9 cellular contexts compared by ENCODE assay signal in the genomic region with DNA sequence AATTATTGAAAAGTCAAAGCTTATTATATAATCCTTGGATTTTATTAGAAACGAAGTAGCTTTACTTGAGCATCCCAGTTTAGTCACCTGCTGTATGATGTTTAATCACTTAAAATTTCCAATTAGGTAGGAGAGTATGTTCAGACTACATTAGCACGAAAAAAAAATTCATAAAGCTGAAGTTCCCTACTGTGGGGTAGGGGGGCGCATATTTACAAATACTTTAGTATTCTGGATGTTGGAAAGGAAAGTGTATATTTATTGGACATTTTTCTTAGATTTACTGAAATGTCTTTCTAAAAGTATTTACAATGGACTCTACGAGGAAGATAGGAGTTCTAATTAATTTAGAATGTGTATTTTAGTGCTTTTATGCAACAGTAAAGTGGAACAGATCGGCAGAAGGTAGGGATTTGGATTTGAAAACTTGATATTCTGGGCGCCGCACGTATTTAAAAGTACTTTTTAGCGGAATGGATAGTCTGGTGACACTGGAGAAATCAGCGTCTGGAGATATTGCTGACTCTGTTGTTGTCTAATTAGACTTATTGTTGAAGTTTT. TPM values are rescaled to one million over a fixed set of nuclear protein-coding genes. Genes with fewer than 3 reads are reported as not detected.
A peak's percentile ranks its signal among the peaks of the same experiment; 100 is the strongest.
DNase-seq lines count a peak whose midpoint lies in the region; ATAC-seq and TF ChIP-seq lines count a peak whose summit lies in the region.
"Had no signal": no experiment of that assay in that cellular context is flagged by ENCODE, and none has a peak within 500 bp of the region (broad histone marks: within the 10 kb centered on the region; RNA-seq: fewer than 3 reads in every experiment).

No MANE protein-coding gene starts in this region.

- no peaks in the 10 kb centered on the region for H3K27me3 ChIP-seq in BLaER1 treated with 17β-estradiol and CSF1 and Interleukin-3, amounts not matched to agents 10 nM and 100 nM
- H3K27me3 ChIP-seq in HAP-1 (ENCODE audit: low read depth) = no peaks in the 10 kb centered on the region; the same call in 1 of the 2 replicates
- no peaks in the 10 kb centered on the region for H3K27me3 ChIP-seq in iPS-15b (ENCODE audit: control insufficient read depth, insufficient read depth, low read length)
- no peaks in the 10 kb centered on the region for H3K27me3 ChIP-seq in upper lobe of left lung
- H3K27me3 ChIP-seq: SJSA1 had no signal

- in situ Hi-C loops in HAP-1 (cut with MboI; ENCODE audit: low sequenced_read_pairs) = no loop called here

- no peaks in the 10 kb centered on the region for H3K9me3 ChIP-seq in BLaER1 treated with 17β-estradiol and CSF1 and Interleukin-3, amounts not matched to agents 10 nM and 100 nM (replicated peaks in 1 of 11)
- H3K9me3 ChIP-seq in HAP-1 = no peaks in the 10 kb centered on the region
- H3K9me3 ChIP-seq in iPS-15b (ENCODE audit: control insufficient read depth, insufficient read depth, low read length) = no peaks in the 10 kb centered on the region
- no peaks in the 10 kb centered on the region for H3K9me3 ChIP-seq in upper lobe of left lung
- H3K9me3 ChIP-seq: SJSA1 had no signal

- H3K27ac ChIP-seq in BLaER1 treated with 17β-estradiol and CSF1 and Interleukin-3, amounts not matched to agents 10 nM and 100 nM = peak overlapping the region in 4 of 11 experiments; percentile 89 to 97 (median 95); a peak in 4 of 22 replicates
- no peak overlapping the region for H3K27ac ChIP-seq in upper lobe of left lung
- H3K27ac ChIP-seq: SJSA1 had no signal

- H3K9ac ChIP-seq in BLaER1 treated with 17β-estradiol and CSF1 and Interleukin-3, amounts not matched to agents 10 nM and 100 nM = peak overlapping the region; percentile 85 to 96 (median 90); a peak in 19 of 22 replicates
- peak overlapping the region; percentile 32 for H3K9ac ChIP-seq in iPS-15b (ENCODE audit: low read depth, low read length)

- H4K20me1 ChIP-seq in BLaER1 treated with 17β-estradiol and CSF1 and Interleukin-3, amounts not matched to agents 10 nM and 100 nM = peaks cover 9 to 63% (median 58%) of the 10 kb centered on the region in 11 experiments; a peak in 18 of 22 replicates

- no peaks in the 10 kb centered on the region for H3K36me3 ChIP-seq in BLaER1 treated with 17β-estradiol and CSF1 and Interleukin-3, amounts not matched to agents 10 nM and 100 nM
- no peaks in the 10 kb centered on the region for H3K36me3 ChIP-seq in HAP-1 (replicated peaks)
- H3K36me3 ChIP-seq in iPS-15b (ENCODE audit: control insufficient read depth, insufficient read depth, low read length) = no peaks in the 10 kb centered on the region
- H3K36me3 ChIP-seq in upper lobe of left lung = no peaks in the 10 kb centered on the region
- H3K36me3 ChIP-seq: SJSA1 had no signal

- no peak for TF ChIP-seq CTCF in upper lobe of left lung (IDR thresholded peaks at IDR 0.05)

- 50 to 57% methylated on average over 10 of the region's 10 CpGs for WGBS in upper lobe of left lung, 2 donors

- peak; percentile 13 to 38 for DNase-seq in HAP-1 (ENCODE audit: low spot score in 2 of 2)
- DNase-seq in SW480 (ENCODE audit: low spot score) = peak; percentile 56
- no peak for DNase-seq in upper lobe of left lung
- no peak for DNase-seq in CD1c-positive myeloid dendritic cell (ENCODE audit: extremely low spot score)
- DNase-seq in SHP77 treated with DMSO at 0.1 percent for 48 hours (lab: John Stamatoyannopoulos, UW) = no peak

- peak overlapping the region; percentile 68 to 92 (median 89) for H3K4me3 ChIP-seq in BLaER1 treated with 17β-estradiol and CSF1 and Interleukin-3, amounts not matched to agents 10 nM and 100 nM
- H3K4me3 ChIP-seq in HAP-1 (peak overlapping the region; percentile 63), iPS-15b (ENCODE audit: low read depth, low read length) (peak overlapping the region; percentile 65), upper lobe of left lung (peak overlapping the region in 3 of 4 donors; percentile 79 to 99 (median 93))

- ATAC-seq in upper lobe of left lung (ENCODE audit: low FRiP score in 2 of 2) (no peak), HG03439 (IDR thresholded peaks at IDR 0.05; ENCODE audit: unreplicated experiment) (no peak)

- no peak for TF ChIP-seq EP300 in upper lobe of left lung (IDR thresholded peaks at IDR 0.05)

- peaks cover 9 to 27% (median 19%) of the 10 kb centered on the region in 10 experiments; a peak in 19 of 20 replicates for H3K4me1 ChIP-seq in BLaER1 treated with 17β-estradiol and CSF1 and Interleukin-3, amounts not matched to agents 10 nM and 100 nM
- H3K4me1 ChIP-seq in HAP-1 = peaks cover 16% of the 10 kb centered on the region
- peaks cover 2% of the 10 kb centered on the region for H3K4me1 ChIP-seq in iPS-15b (ENCODE audit: control insufficient read depth, insufficient read depth, low read length)
- peaks cover 13 to 27% (median 15%) of the 10 kb centered on the region in 4 donors for H3K4me1 ChIP-seq in upper lobe of left lung
- H3K4me1 ChIP-seq: SJSA1 had no signal

- TF ChIP-seq POLR2A in upper lobe of left lung (IDR thresholded peaks at IDR 0.05) = no peak

- peak overlapping the region; percentile 75 to 96 (median 90) for H3K4me2 ChIP-seq in BLaER1 treated with 17β-estradiol and CSF1 and Interleukin-3, amounts not matched to agents 10 nM and 100 nM

RNA-seq across cellular contexts. Expression of gene CDK8, which starts 1.9 kb away (rescaled TPM):
- total RNA-seq in upper lobe of left lung = 10 to 100 TPM in 4 of 6 donors, 1 to 10 TPM in 2; 9.4 to 15.6 (median 10.8) TPM

RNA-seq across cellular contexts. Expression of gene RNF6, which starts 33.7 kb away (rescaled TPM):
- total RNA-seq in upper lobe of left lung = 10 to 100 TPM; 14.7 to 39.9 (median 30.7) TPM

Comparison
In these comparisons a context has a peak if more than half of its experiments do, and no peak if none do; other contexts are left out.
1. DNase-seq: peak in HAP-1 (2 of 2) and SW480 (single experiment); none in upper lobe of left lung (0 of 2), CD1c-positive myeloid dendritic cell (single experiment) and SHP77 treated with DMSO at 0.1 percent for 48 hours (single experiment).
2. Peak in every context shown above with its lines, with median percentiles within 50 percentile points of each other: H3K4me3 ChIP-seq.